In the genomic region with DNA sequence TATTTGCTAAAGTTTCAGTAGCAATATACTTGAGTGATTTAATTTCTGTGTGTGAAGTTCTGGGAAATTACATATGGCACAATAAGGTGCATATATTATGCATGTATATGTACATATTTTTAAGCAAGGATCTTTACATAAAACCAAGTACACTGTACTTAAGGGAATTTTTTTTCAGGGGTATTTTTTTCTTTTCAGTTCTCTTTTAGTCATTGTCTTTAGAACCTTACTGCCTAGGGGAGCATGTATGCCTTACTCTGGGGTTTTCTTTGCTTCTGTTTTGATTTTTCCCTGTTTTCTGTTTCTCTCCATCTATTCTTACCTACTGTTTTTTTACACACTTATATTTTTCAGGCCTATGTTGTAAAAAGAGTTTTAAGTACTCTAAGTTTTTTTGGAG, we compare ENCODE assay signal across 19 cellular contexts.
DNase-seq lines count a peak whose midpoint lies in the region; ATAC-seq lines count a peak whose summit lies in the region.
"Had no signal": no experiment of that assay in that cellular context is flagged by ENCODE, and none has a peak within 500 bp of the region (broad histone marks: within the 10 kb centered on the region; RNA-seq: fewer than 3 reads in every experiment).

No MANE protein-coding gene starts in this region.

- peak; percentile 52 for ATAC-seq in GM18517 (IDR thresholded peaks at IDR 0.05; ENCODE audit: unreplicated experiment)
- ATAC-seq in GM21390 (IDR thresholded peaks at IDR 0.05; ENCODE audit: unreplicated experiment) = peak; percentile 45
- peak; percentile 73 for ATAC-seq in HG02798 (IDR thresholded peaks at IDR 0.05; ENCODE audit: poor library complexity, unreplicated experiment)
- peak; percentile 35 for ATAC-seq in HG03571 (IDR thresholded peaks at IDR 0.05; ENCODE audit: unreplicated experiment)
- no peak for ATAC-seq in stimulated activated effector memory CD8-positive, alpha-beta T cell treated with anti-CD3 and anti-CD28 coated beads, Interleukin-12 subunit alpha, Interleukin-12 subunit beta, amount 100 ng/mL, for 72 hours
- ATAC-seq: T-helper 17 cell had no signal

- H3K36me3 Mint-ChIP-seq in stimulated activated effector memory CD8-positive, alpha-beta T cell treated with anti-CD3 and anti-CD28 coated beads, Interleukin-12 subunit alpha, Interleukin-12 subunit beta, amount 100 ng/mL, for 72 hours = peaks cover 6% of the 10 kb centered on the region

- H3K4me1 Mint-ChIP-seq in stimulated activated effector memory CD8-positive, alpha-beta T cell treated with anti-CD3 and anti-CD28 coated beads, Interleukin-12 subunit alpha, Interleukin-12 subunit beta, amount 100 ng/mL, for 72 hours = peaks cover 5% of the 10 kb centered on the region

- no peak overlapping the region for H3K4me3 Mint-ChIP-seq in stimulated activated effector memory CD8-positive, alpha-beta T cell treated with anti-CD3 and anti-CD28 coated beads, Interleukin-12 subunit alpha, Interleukin-12 subunit beta, amount 100 ng/mL, for 72 hours
- H3K4me3 Mint-ChIP-seq: activated naive CD8-positive, alpha-beta T cell treated with anti-CD3 and anti-CD28 coated beads for 36 hours; T-helper 17 cell had no signal

- DNase-seq in DMS79 (lab: John Stamatoyannopoulos, UW) = no peak
- DNase-seq in DMS53 treated with DMSO at 0.1 percent for 48 hours (lab: John Stamatoyannopoulos, UW; ENCODE audit: unreplicated experiment) = no peak
- DNase-seq in stimulated activated CD4-positive, alpha-beta T cell treated with anti-CD3 and anti-CD28 coated beads, Interleukin-2, amount 100 ng/mL, for 48 hours = no peak
- DNase-seq in stimulated activated effector memory CD8-positive, alpha-beta T cell treated with anti-CD3 and anti-CD28 coated beads, Interleukin-12 subunit alpha, Interleukin-12 subunit beta, amount 100 ng/mL, for 72 hours (ENCODE audit: low spot score in 2 of 2) = no peak
- DNase-seq: activated CD4-positive, alpha-beta T cell treated with anti-CD3 and anti-CD28 coated beads for 1 hour; activated naive CD8-positive, alpha-beta T cell treated with anti-CD3 and anti-CD28 coated beads for 36 hours; COR-L47; effector CD8-positive, alpha-beta T cell; GF-D8; KBM-7; NCI-H1105; NCI-H2171 treated with DMSO at 0.1 percent for 48 hours; stimulated activated CD4-positive, alpha-beta T cell treated with anti-CD3 and anti-CD28 coated beads, Interleukin-4, amount 100 ng/mL, for 4 hours; T-helper 17 cell; upper lobe of left lung had no signal

- H3K27ac Mint-ChIP-seq in stimulated activated effector memory CD8-positive, alpha-beta T cell treated with anti-CD3 and anti-CD28 coated beads, Interleukin-12 subunit alpha, Interleukin-12 subunit beta, amount 100 ng/mL, for 72 hours = no peak overlapping the region
- H3K27ac Mint-ChIP-seq: activated naive CD8-positive, alpha-beta T cell treated with anti-CD3 and anti-CD28 coated beads for 36 hours; T-helper 17 cell had no signal

- no peaks in the 10 kb centered on the region for H3K9me3 Mint-ChIP-seq in stimulated activated effector memory CD8-positive, alpha-beta T cell treated with anti-CD3 and anti-CD28 coated beads, Interleukin-12 subunit alpha, Interleukin-12 subunit beta, amount 100 ng/mL, for 72 hours
- H3K9me3 Mint-ChIP-seq: activated naive CD8-positive, alpha-beta T cell treated with anti-CD3 and anti-CD28 coated beads for 36 hours had no signal
